ENCODE assay signal across 22 cellular contexts in genomic region chr6:33516726-33517125, GRCh38.
"Had no signal": no experiment of that assay in that cellular context is flagged by ENCODE, and none has a peak within 500 bp of the region (broad histone marks: within the 10 kb centered on the region; RNA-seq: fewer than 3 reads in every experiment).

No MANE protein-coding gene starts in this region.

- H3K4me1 ChIP-seq: SJSA1 had no signal

- H3K4me3 ChIP-seq: SJSA1, SK-N-MC had no signal

- H3K27ac ChIP-seq: HL-60, SJSA1, SK-N-MC had no signal

- DNase-seq: KBM-7, MV-4-11, NCI-H1048, NCI-H1105, NCI-H1417 treated with DMSO at 0.1 percent for 48 hours, NCI-H146, NCI-H1694 treated with DMSO at 0.1 percent for 48 hours, NCI-H1930, NCI-H2081, NCI-H2107, NCI-H2227 treated with DMSO at 0.1 percent for 48 hours, NCI-H524, NCI-H526 treated with DMSO at 0.1 percent for 48 hours, NCI-H774, Right ventricle myocardium superior, RPMI8226, SIG-M5 had no signal

- H3K9me3 ChIP-seq: SJSA1 had no signal

- H3K36me3 ChIP-seq: SJSA1 had no signal

- FAIRE-seq: HTR-8/SVneo, RCC 7860 had no signal
